Comparison of ENCODE assay signal across 9 cellular contexts in the genomic region with DNA sequence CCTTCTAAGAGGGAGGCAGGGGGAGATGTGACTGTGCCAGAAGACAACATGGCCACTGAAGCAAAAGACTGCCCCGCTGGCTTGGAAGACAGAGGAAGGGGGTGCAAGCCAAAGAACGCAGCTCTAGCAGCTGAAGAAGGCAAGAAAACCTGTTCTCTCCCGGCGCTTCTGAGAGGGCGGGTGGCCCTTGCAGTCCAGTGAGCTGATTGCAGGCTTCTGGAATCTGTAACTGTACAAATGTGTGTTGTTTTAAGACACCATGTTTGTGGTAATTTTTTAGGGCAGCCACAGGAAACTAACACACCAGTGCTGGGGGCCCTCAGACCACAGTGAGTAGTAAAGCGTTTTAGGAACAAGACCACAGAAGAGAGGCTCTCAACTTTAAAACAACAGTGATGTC. TPM values are rescaled to one million over a fixed set of nuclear protein-coding genes. Genes with fewer than 3 reads are reported as not detected.
A peak's percentile ranks its signal among the peaks of the same experiment; 100 is the strongest.
DNase-seq lines count a peak whose midpoint lies in the region; ATAC-seq and TF ChIP-seq lines count a peak whose summit lies in the region.
"Had no signal": no experiment of that assay in that cellular context is flagged by ENCODE, and none has a peak within 500 bp of the region (broad histone marks: within the 10 kb centered on the region; RNA-seq: fewer than 3 reads in every experiment).

No MANE protein-coding gene starts in this region.

- H3K4me3 ChIP-seq in mucosa of stomach (ENCODE audit: low read length), result no peak overlapping the region
- H3K4me3 ChIP-seq in neuronal stem cell (ENCODE audit: low read length in 2 of 2), result no peak overlapping the region

- no peak overlapping the region for H3K14ac ChIP-seq in neuronal stem cell (ENCODE audit: low read length)

- no peaks in the 10 kb centered on the region for H3K9me3 Mint-ChIP-seq in activated naive CD8-positive, alpha-beta T cell treated with anti-CD3 and anti-CD28 coated beads for 36 hours

- no peak overlapping the region for H2BK120ac ChIP-seq in neuronal stem cell (ENCODE audit: low read depth, low read length)

- H3K36me3 ChIP-seq in mucosa of stomach (ENCODE audit: control insufficient read depth, insufficient read depth, low read length) (peaks cover 10% of the 10 kb centered on the region), neuronal stem cell (replicated peaks in 1 of 2; ENCODE audit: control insufficient read depth in 2 of 2, insufficient read depth in 2 of 2, low read length in 2 of 2) (peaks cover 2 to 69% of the 10 kb centered on the region in 2 donors)

- no peak overlapping the region for H4K8ac ChIP-seq in neuronal stem cell (ENCODE audit: low read depth, low read length)

- peaks cover 39% of the 10 kb centered on the region for H3K4me1 Mint-ChIP-seq in activated naive CD8-positive, alpha-beta T cell treated with anti-CD3 and anti-CD28 coated beads for 36 hours

- DNase-seq in activated naive CD8-positive, alpha-beta T cell treated with anti-CD3 and anti-CD28 coated beads for 36 hours, result peak; percentile 27
- DNase-seq in NCI-H510A (lab: John Stamatoyannopoulos, UW), result no peak
- no peak for DNase-seq in NCI-H1417 (lab: John Stamatoyannopoulos, UW)
- DNase-seq in neuronal stem cell (ENCODE audit: low spot score), result no peak
- DNase-seq in A172 (ENCODE audit: low spot score), result no peak
- DNase-seq: NCI-H2171 had no signal

- peaks cover 18% of the 10 kb centered on the region for H3K4me1 ChIP-seq in mucosa of stomach (ENCODE audit: control insufficient read depth, insufficient read depth, low read length)
- no peaks in the 10 kb centered on the region for H3K4me1 ChIP-seq in neuronal stem cell (ENCODE audit: control insufficient read depth in 2 of 2, insufficient read depth in 1 of 2, low read depth in 1 of 2, low read length in 2 of 2)

- H3K27ac ChIP-seq in C4-2B (0 out of 2 replicates have a peak overlapping the region, but pooled peaks have one; percentile 3), neuronal stem cell (replicated peaks; ENCODE audit: low read length) (no peak overlapping the region)

- peak overlapping the region; percentile 40 for H3K27ac Mint-ChIP-seq in activated naive CD8-positive, alpha-beta T cell treated with anti-CD3 and anti-CD28 coated beads for 36 hours

- no peak overlapping the region for H4K91ac ChIP-seq in neuronal stem cell (ENCODE audit: low read depth, low read length, poor library complexity)

- H2BK15ac ChIP-seq in neuronal stem cell (ENCODE audit: low read length), result no peak overlapping the region

- WGBS in neuronal stem cell (ENCODE audit: extremely low coverage in 2 of 2, insufficient read length in 2 of 2, insufficient replicate concordance in 1 of 2), 2 donors, result no CpG with 5 or more reads among the region's 6 CpGs

- peak overlapping the region; percentile 12 for H3K9ac ChIP-seq in mucosa of stomach (ENCODE audit: low read length)
- H3K9ac ChIP-seq in neuronal stem cell (ENCODE audit: low read depth, low read length, poor library complexity), result no peak overlapping the region

- no peaks in the 10 kb centered on the region for H3K27me3 Mint-ChIP-seq in activated naive CD8-positive, alpha-beta T cell treated with anti-CD3 and anti-CD28 coated beads for 36 hours

- peak; percentile 44 for ATAC-seq in GM21737 (IDR thresholded peaks at IDR 0.05; ENCODE audit: unreplicated experiment)

- H2AFZ ChIP-seq in neuronal stem cell (ENCODE audit: low read length), result no peak overlapping the region

- H3K36me3 Mint-ChIP-seq in activated naive CD8-positive, alpha-beta T cell treated with anti-CD3 and anti-CD28 coated beads for 36 hours, result peaks cover 5% of the 10 kb centered on the region

- no peak overlapping the region for H3K4ac ChIP-seq in neuronal stem cell (ENCODE audit: low read length)

- no peak overlapping the region for H3K4me2 ChIP-seq in neuronal stem cell (ENCODE audit: insufficient read depth, low read length, poor library complexity, severe bottlenecking)

- H3K23ac ChIP-seq in neuronal stem cell (ENCODE audit: low read depth, low read length, poor library complexity), result no peak overlapping the region

- H3K9me3 ChIP-seq in mucosa of stomach (ENCODE audit: control insufficient read depth, low read length), result no peaks in the 10 kb centered on the region
- H3K9me3 ChIP-seq in neuronal stem cell (replicated peaks in 1 of 2; ENCODE audit: control insufficient read depth in 2 of 2, insufficient read depth in 1 of 2, low read depth in 1 of 2, low read length in 2 of 2), result no peaks in the 10 kb centered on the region

- H2AK5ac ChIP-seq in neuronal stem cell (ENCODE audit: low read depth, low read length), result no peak overlapping the region

- H3K27me3 ChIP-seq in mucosa of stomach (ENCODE audit: control insufficient read depth, insufficient read depth, low read length) (no peaks in the 10 kb centered on the region), neuronal stem cell (ENCODE audit: control insufficient read depth in 3 of 3, insufficient read depth in 3 of 3, low read depth in 1 of 3, low read length in 3 of 3) (no peaks in the 10 kb centered on the region)

- H2BK12ac ChIP-seq in neuronal stem cell (ENCODE audit: low read length), result no peak overlapping the region

- no peak overlapping the region for H3K18ac ChIP-seq in neuronal stem cell (ENCODE audit: low read length)

- TF ChIP-seq CTCF in C4-2B (conservative IDR thresholded peaks at IDR 0.05), result no peak

- no peak overlapping the region for H2BK5ac ChIP-seq in neuronal stem cell (ENCODE audit: low read length)

- H3K4me3 Mint-ChIP-seq in activated naive CD8-positive, alpha-beta T cell treated with anti-CD3 and anti-CD28 coated beads for 36 hours, result no peak overlapping the region

- H3K79me1 ChIP-seq in neuronal stem cell (ENCODE audit: low read depth, low read length), result no peaks in the 10 kb centered on the region

RNA-seq across cellular contexts. Expression of a gene that starts 47.0 kb away (rescaled TPM):
- total RNA-seq in activated naive CD8-positive, alpha-beta T cell treated with anti-CD3 and anti-CD28 coated beads for 36 hours, result 10 to 100 TPM; 75.0 to 80.2 TPM
- 65.9 TPM for polyA plus RNA-seq in neuronal stem cell (2013, experiment 1 of 2)
- 64.5 TPM for polyA plus RNA-seq in neuronal stem cell (2013, experiment 2 of 2)
- 134 and 148 TPM in 2 replicates for total RNA-seq in A172 (2014; rRNA removed; shearing (Covaris generic))
